In the genomic region with DNA sequence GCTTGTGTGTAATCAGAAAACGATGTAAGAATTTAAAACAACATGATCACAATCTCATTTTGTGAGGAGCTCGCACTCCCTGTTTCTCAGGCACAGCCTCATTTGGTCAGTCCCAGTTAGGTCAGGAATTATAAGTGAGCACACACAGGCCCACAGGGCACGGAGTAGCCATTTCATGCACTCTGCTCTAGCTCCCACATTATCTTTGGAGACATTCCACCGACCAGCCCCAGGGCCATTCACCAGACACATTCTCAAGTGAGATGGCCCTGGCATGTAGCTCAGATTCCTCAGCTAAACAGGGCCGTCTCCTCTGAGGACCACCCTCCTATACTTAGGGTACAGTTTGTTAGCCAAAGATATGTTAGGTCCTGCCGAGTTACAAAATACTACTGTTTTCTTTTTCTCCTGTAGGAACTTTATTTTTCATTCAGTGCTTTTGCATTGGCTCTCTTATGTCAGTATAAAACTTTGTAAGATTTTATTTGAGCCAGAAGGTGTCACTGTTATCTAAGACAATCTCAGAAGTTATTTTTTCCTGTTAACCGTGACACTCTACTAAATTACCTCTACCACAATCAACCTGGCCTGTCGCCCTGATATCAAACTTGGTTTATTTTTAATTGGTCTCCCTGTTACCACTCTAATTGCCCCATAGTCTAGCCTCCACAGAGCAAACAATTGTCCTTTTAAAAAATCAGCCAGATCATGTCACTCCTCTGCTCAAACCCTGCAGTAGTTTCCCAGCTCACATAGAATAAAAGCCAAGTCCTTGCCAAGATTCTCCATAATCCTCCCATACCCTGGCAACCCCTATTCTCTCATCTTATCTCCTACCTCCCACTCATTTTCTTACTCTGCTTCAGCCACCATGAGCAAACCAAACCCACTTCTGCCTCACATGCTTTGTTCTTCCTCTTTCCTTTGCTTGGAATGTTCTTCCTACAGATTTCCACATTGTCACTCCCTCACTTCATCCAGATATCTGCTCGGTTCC, we compare ENCODE assay signal across 8 cellular contexts.
A peak's percentile ranks its signal among the peaks of the same experiment; 100 is the strongest.
DNase-seq lines count a peak whose midpoint lies in the region; ATAC-seq, FAIRE-seq and TF ChIP-seq lines count a peak whose summit lies in the region.

No MANE protein-coding gene starts in this region.

- intact Hi-C loops in CD4-positive, alpha-beta memory T cell (cut with micrococcal nuclease): no loop called here
- intact Hi-C loops in CD8-positive, alpha-beta T cell (cut with DNase I, micrococcal nuclease): loop anchor here (5.0 to 10.0 kb wide), 3 partner anchors 961 to 1876 kb away; no protein-coding TSS in a partner anchor

- no peaks in the 10 kb centered on the region for H3K9me3 ChIP-seq in MM.1S (replicated peaks; ENCODE audit: insufficient read depth, low read length)
- H3K9me3 ChIP-seq in CD4-positive, alpha-beta memory T cell (ENCODE audit: control insufficient read depth in 1 of 2, low read length in 2 of 2): no peaks in the 10 kb centered on the region
- H3K9me3 ChIP-seq in CD8-positive, alpha-beta T cell (ENCODE audit: low read length): no peaks in the 10 kb centered on the region

- H3K27ac Mint-ChIP-seq in CD4-positive, alpha-beta memory T cell: peak overlapping the region in 3 of 7 donors; percentile 1 to 36 (median 9)
- no peak overlapping the region for H3K27ac Mint-ChIP-seq in CD8-positive, alpha-beta T cell

- H3K27me3 ChIP-seq in MM.1S (replicated peaks; ENCODE audit: insufficient read depth, low read length): no peaks in the 10 kb centered on the region
- H3K27me3 ChIP-seq in CD4-positive, alpha-beta memory T cell (ENCODE audit: insufficient read depth, low read length): no peaks in the 10 kb centered on the region
- no peaks in the 10 kb centered on the region for H3K27me3 ChIP-seq in CD8-positive, alpha-beta T cell (ENCODE audit: insufficient read depth, low read length)

- H3K36me3 ChIP-seq in MM.1S (replicated peaks; ENCODE audit: insufficient read depth, low read length): no peaks in the 10 kb centered on the region
- H3K36me3 ChIP-seq in CD4-positive, alpha-beta memory T cell (ENCODE audit: insufficient read depth, low read length): no peaks in the 10 kb centered on the region
- H3K36me3 ChIP-seq in CD8-positive, alpha-beta T cell (ENCODE audit: insufficient read depth, low read length): no peaks in the 10 kb centered on the region

- POLR2A ChIA-PET in CD4-positive, alpha-beta memory T cell (lab: Charles Lee; ENCODE audit: partially characterized antibody): interaction anchor here (1.0 kb wide), 1 partner anchor 682 kb away, joined by 3 read pairs; no protein-coding TSS in a partner anchor
- POLR2A ChIA-PET in CD8-positive, alpha-beta T cell (lab: Charles Lee): interaction anchor here (3.8 kb wide), 1 partner anchor 681 kb away, joined by 13 read pairs; a partner anchor contains a TSS

- no peaks in the 10 kb centered on the region for H3K36me3 Mint-ChIP-seq in CD4-positive, alpha-beta memory T cell
- H3K36me3 Mint-ChIP-seq in CD8-positive, alpha-beta T cell: no peaks in the 10 kb centered on the region

- no peak overlapping the region for H3K9ac ChIP-seq in MM.1S (ENCODE audit: low read length)

- no peak for DNase-seq in D721Med (ENCODE audit: insufficient read length, low spot score)
- peak; percentile 19 for DNase-seq in MM.1S
- DNase-seq in choroid plexus epithelial cell (ENCODE audit: low read depth): peak; percentile 47
- DNase-seq in myocyte (ENCODE audit: low read depth): peak; percentile 57
- no peak for DNase-seq in CD4-positive, alpha-beta memory T cell
- no peak for DNase-seq in SKM-1 treated with dmso at 0.1 percent for 144 hours (lab: John Stamatoyannopoulos, UW; ENCODE audit: unreplicated experiment)
- DNase-seq in CD8-positive, alpha-beta T cell: no peak
- DNase-seq in NCI-H1092 treated with DMSO at 0.1 percent for 48 hours (lab: John Stamatoyannopoulos, UW): no peak

- no peak overlapping the region for H3K4me2 ChIP-seq in MM.1S (ENCODE audit: low read depth, low read length)

- CTCF ChIA-PET in CD4-positive, alpha-beta memory T cell (lab: Charles Lee; ENCODE audit: partially characterized antibody): interaction anchor here (0.6 to 3.4 kb wide), 8 partner anchors 11 to 958 kb away, joined by 3 to 24 read pairs (median 4); a partner anchor contains a TSS
- CTCF ChIA-PET in CD8-positive, alpha-beta T cell (lab: Charles Lee): interaction anchor here (1.1 to 3.9 kb wide), 5 partner anchors 34 to 961 kb away, joined by 3 to 23 read pairs (median 7); a partner anchor contains a TSS

- peak; percentile 36 for TF ChIP-seq CTCF in D721Med (IDR thresholded peaks at IDR 0.05; ENCODE audit: insufficient read depth, missing control alignments)
- peak; percentile 34 for TF ChIP-seq CTCF in MM.1S (IDR thresholded peaks at IDR 0.05; ENCODE audit: low read length)
- peak; percentile 13 for TF ChIP-seq CTCF in choroid plexus epithelial cell (conservative IDR thresholded peaks at IDR 0.05; ENCODE audit: low read depth, low read length)
- TF ChIP-seq CTCF in CD8-positive, alpha-beta T cell (IDR thresholded peaks at IDR 0.05): no peak

- no peaks in the 10 kb centered on the region for H3K27me3 Mint-ChIP-seq in CD4-positive, alpha-beta memory T cell
- peaks cover 2% of the 10 kb centered on the region for H3K27me3 Mint-ChIP-seq in CD8-positive, alpha-beta T cell (ENCODE audit: low read depth)

- H2AFZ ChIP-seq in MM.1S (ENCODE audit: low read length): no peak overlapping the region

- no peaks in the 10 kb centered on the region for H3K79me2 ChIP-seq in MM.1S (ENCODE audit: low read length)

- no peaks in the 10 kb centered on the region for H3K9me3 Mint-ChIP-seq in CD4-positive, alpha-beta memory T cell
- H3K9me3 Mint-ChIP-seq in CD8-positive, alpha-beta T cell: no peaks in the 10 kb centered on the region

- no peak overlapping the region for H3K4me3 ChIP-seq in MM.1S (ENCODE audit: low read length)
- H3K4me3 ChIP-seq in choroid plexus epithelial cell (ENCODE audit: low read depth, low read length): no peak overlapping the region
- H3K4me3 ChIP-seq in CD4-positive, alpha-beta memory T cell (ENCODE audit: low read length in 2 of 2): no peak overlapping the region
- no peak overlapping the region for H3K4me3 ChIP-seq in CD8-positive, alpha-beta T cell (ENCODE audit: low read depth, low read length)

- H3F3A ChIP-seq in MM.1S (ENCODE audit: insufficient read depth, low read length): no peaks in the 10 kb centered on the region

- no peaks in the 10 kb centered on the region for H4K20me1 ChIP-seq in MM.1S (ENCODE audit: insufficient read depth, low read length)

- no peak for FAIRE-seq in D721Med (lab: Jason Lieb, UNC)

- ATAC-seq in CD8-positive, alpha-beta T cell: no peak

- H3K4me3 Mint-ChIP-seq in CD4-positive, alpha-beta memory T cell: no peak overlapping the region
- H3K4me3 Mint-ChIP-seq in CD8-positive, alpha-beta T cell: no peak overlapping the region

- H3K9me2 ChIP-seq in MM.1S (replicated peaks; ENCODE audit: insufficient read depth, low read length): no peaks in the 10 kb centered on the region

- no peaks in the 10 kb centered on the region for H3K4me1 ChIP-seq in MM.1S (ENCODE audit: low read length)
- no peaks in the 10 kb centered on the region for H3K4me1 ChIP-seq in CD4-positive, alpha-beta memory T cell (ENCODE audit: insufficient read depth, low read length)
- H3K4me1 ChIP-seq in CD8-positive, alpha-beta T cell (ENCODE audit: insufficient read depth, low read length): no peaks in the 10 kb centered on the region

- H3K27ac ChIP-seq in MM.1S (ENCODE audit: low read length): no peak overlapping the region
- H3K27ac ChIP-seq in CD4-positive, alpha-beta memory T cell (ENCODE audit: low read depth, low read length): no peak overlapping the region
- H3K27ac ChIP-seq in CD8-positive, alpha-beta T cell (ENCODE audit: low read depth, low read length): no peak overlapping the region

- H3K4me1 Mint-ChIP-seq in CD4-positive, alpha-beta memory T cell: peaks cover 0 to 4% (median 1%) of the 10 kb centered on the region in 4 donors
- H3K4me1 Mint-ChIP-seq in CD8-positive, alpha-beta T cell (ENCODE audit: low read depth): peaks cover 2% of the 10 kb centered on the region

Comparison
In these comparisons a context has a peak if more than half of its experiments do, and no peak if none do; other contexts are left out.
1. DNase-seq: peak in MM.1S (single experiment), choroid plexus epithelial cell (single experiment) and myocyte (single experiment); none in D721Med (single experiment), CD4-positive, alpha-beta memory T cell (0 of 5), SKM-1 treated with dmso at 0.1 percent for 144 hours (single experiment), CD8-positive, alpha-beta T cell (0 of 7) and NCI-H1092 treated with DMSO at 0.1 percent for 48 hours (single experiment).